ENCODE assay signal across 14 cellular contexts in the genomic region with DNA sequence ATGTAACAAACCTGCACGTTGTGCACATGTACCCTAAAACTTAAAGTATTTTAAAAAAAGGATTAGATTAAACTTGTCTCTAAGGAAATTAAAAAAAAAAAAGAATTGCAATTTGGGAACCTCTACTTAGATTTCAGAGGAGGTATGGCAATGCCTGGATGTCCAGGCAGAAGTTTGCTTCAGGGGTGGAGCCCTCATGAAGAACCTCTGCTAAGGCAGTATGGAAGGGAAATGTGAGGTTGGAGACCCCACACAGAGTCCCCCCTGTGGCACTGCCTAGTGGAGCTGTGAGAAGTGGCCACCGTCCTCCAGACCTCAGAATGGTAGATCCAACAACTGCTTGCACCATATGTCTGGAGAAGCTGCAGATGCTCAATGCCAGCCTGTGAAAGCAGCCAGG.
"Had no signal": no experiment of that assay in that cellular context is flagged by ENCODE, and none has a peak within 500 bp of the region (broad histone marks: within the 10 kb centered on the region; RNA-seq: fewer than 3 reads in every experiment).

No MANE protein-coding gene starts in this region.

- H3K4me1 Mint-ChIP-seq: neural crest cell had no signal

- H3K4me1 ChIP-seq: gastroesophageal sphincter, psoas muscle, right lobe of liver, suprapubic skin had no signal

- H3K27ac Mint-ChIP-seq: activated T-helper 1 cell treated with anti-CD3 and anti-CD28 coated beads, Interleukin-12 subunit alpha, Interleukin-12 subunit beta, Interleukin-2, Interleukin-4 antibody, amounts not matched to agents 30 ng/mL and 10 ng/mL and 1 ng/mL, durations not matched to agents 14 hours and 24 hours and 36 hours; dendritic cell treated with granulocyte-macrophage colony-stimulating factor and Interleukin-4, amounts not matched to agents 40 ng/mL and 50 ng/mL, for 4 days; effector memory CD8-positive, alpha-beta T cell; WTC11 had no signal

- H3K4me3 ChIP-seq: gastroesophageal sphincter, psoas muscle, right lobe of liver, suprapubic skin had no signal

- H3K27me3 ChIP-seq: gastroesophageal sphincter, right lobe of liver, suprapubic skin had no signal

- H3K27me3 Mint-ChIP-seq: dendritic cell treated with granulocyte-macrophage colony-stimulating factor and Interleukin-4, amounts not matched to agents 40 ng/mL and 50 ng/mL, for 4 days had no signal

- H3K36me3 ChIP-seq: gastroesophageal sphincter, right lobe of liver, suprapubic skin had no signal

- DNase-seq: activated CD4-positive, alpha-beta T cell treated with anti-CD3 and anti-CD28 coated beads for 4 hours; aorta; effector memory CD8-positive, alpha-beta T cell; psoas muscle; right lobe of liver; stimulated activated naive CD8-positive, alpha-beta T cell treated with anti-CD3 and anti-CD28 coated beads, Interleukin-15, Interleukin-2, amounts not matched to agents 100 U/mL and 50 U/mL, for 24 hours; trophoblast cell had no signal

- H3K9me3 ChIP-seq: right lobe of liver had no signal

- H3K4me3 Mint-ChIP-seq: activated T-helper 1 cell treated with anti-CD3 and anti-CD28 coated beads, Interleukin-12 subunit alpha, Interleukin-12 subunit beta, Interleukin-2, Interleukin-4 antibody, amounts not matched to agents 30 ng/mL and 10 ng/mL and 1 ng/mL, durations not matched to agents 14 hours and 24 hours and 36 hours; dendritic cell treated with granulocyte-macrophage colony-stimulating factor and Interleukin-4, amounts not matched to agents 40 ng/mL and 50 ng/mL, for 4 days; effector memory CD8-positive, alpha-beta T cell; neural crest cell; WTC11 had no signal

- H3K27ac ChIP-seq: gastroesophageal sphincter, psoas muscle, right lobe of liver, suprapubic skin had no signal

- ATAC-seq: effector memory CD8-positive, alpha-beta T cell; gastroesophageal sphincter; left lobe of liver; psoas muscle; right lobe of liver; stimulated activated naive CD8-positive, alpha-beta T cell treated with anti-CD3 and anti-CD28 coated beads, Interleukin-15, Interleukin-2, amounts not matched to agents 100 U/mL and 50 U/mL, for 24 hours; WTC11 had no signal
